Comparison of ENCODE assay signal across 16 cellular contexts in genomic region chr5:31273161-31273560, GRCh38.
DNase-seq lines count a peak whose midpoint lies in the region; ATAC-seq, FAIRE-seq and TF ChIP-seq lines count a peak whose summit lies in the region.
"Had no signal": no experiment of that assay in that cellular context is flagged by ENCODE, and none has a peak within 500 bp of the region (broad histone marks: within the 10 kb centered on the region; RNA-seq: fewer than 3 reads in every experiment).

No MANE protein-coding gene starts in this region.

- DNase-seq in left ventricle myocardium inferior (no peak), left cardiac atrium (no peak), RPMI7951 (ENCODE audit: low read depth) (peak; percentile 8), fibroblast of the aortic adventitia (ENCODE audit: low read depth) (peak; percentile 54), thoracic aorta (ENCODE audit: low spot score) (no peak), pancreas (no peak), cerebellum (ENCODE audit: low spot score) (no peak), mammary epithelial cell (no peak)
- DNase-seq: COR-L47, GF-D8, NCI-H187 treated with DMSO at 0.1 percent for 48 hours, NCI-H510A, NCI-H774 had no signal

- no peaks in the 10 kb centered on the region for H3K79me2 ChIP-seq in mammary epithelial cell (ENCODE audit: insufficient read depth, low read length)

- no peak for ATAC-seq in left cardiac atrium
- ATAC-seq in thoracic aorta (ENCODE audit: insufficient number of reproducible peaks, low FRiP score, low read depth), result no peak
- no peak for ATAC-seq in pancreas

- H3K27me3 ChIP-seq in left ventricle myocardium inferior (ENCODE audit: low read depth) (peaks cover 18% of the 10 kb centered on the region), thoracic aorta (replicated peaks; ENCODE audit: insufficient read depth) (no peaks in the 10 kb centered on the region), pancreas (no peaks in the 10 kb centered on the region), mammary epithelial cell (ENCODE audit: insufficient read depth, low read length) (no peaks in the 10 kb centered on the region)

- 55 to 62% methylated on average over 10 of the region's 10 CpGs for WGBS in pancreas, 2 donors
- 64% methylated on average over 10 of the region's 10 CpGs for WGBS in mammary epithelial cell (ENCODE audit: low coverage, missing lambda C conversion rate)

- no peak for TF ChIP-seq CTCF in left ventricle myocardium inferior (IDR thresholded peaks at IDR 0.05; ENCODE audit: borderline replicate concordance)
- TF ChIP-seq CTCF in fibroblast of the aortic adventitia (IDR thresholded peaks at IDR 0.05; ENCODE audit: insufficient read depth, low read length), result no peak
- no peak for TF ChIP-seq CTCF in thoracic aorta (IDR thresholded peaks at IDR 0.05)
- no peak for TF ChIP-seq CTCF in pancreas (IDR thresholded peaks at IDR 0.05)
- TF ChIP-seq CTCF in mammary epithelial cell (conservative IDR thresholded peaks at IDR 0.05 in 1 of 2, IDR thresholded peaks at IDR 0.05 in 1 of 2; ENCODE audit: extremely low read depth in 1 of 2, insufficient read depth in 1 of 2, low read depth in 1 of 2, low read length in 2 of 2), result no peak

- H3K4me3 ChIP-seq in left ventricle myocardium inferior, result peak overlapping the region; percentile 48
- H3K4me3 ChIP-seq in fibroblast of the aortic adventitia (ENCODE audit: low read depth, low read length), result no peak overlapping the region
- H3K4me3 ChIP-seq in thoracic aorta, result peak overlapping the region; percentile 53
- H3K4me3 ChIP-seq in pancreas, result no peak overlapping the region
- H3K4me3 ChIP-seq in mammary epithelial cell (replicated peaks in 1 of 3; ENCODE audit: insufficient read depth in 1 of 3, low read depth in 2 of 3, low read length in 3 of 3), result no peak overlapping the region

- CTCF ChIA-PET in mammary epithelial cell (lab: Charles Lee; ENCODE audit: low non-redundant PET), result no interaction called here

- in situ Hi-C loops in mammary epithelial cell (cut with MboI; ENCODE audit: low sequenced_read_pairs in 2 of 2), result no loop called here

- no peaks in the 10 kb centered on the region for H4K20me1 ChIP-seq in mammary epithelial cell (ENCODE audit: insufficient read depth, low read length)

- dilution Hi-C loops in mammary epithelial cell (cut with HindIII; ENCODE audit: low sequenced_read_pairs), result no loop called here

- H3K27ac ChIP-seq in left ventricle myocardium inferior (replicated peaks), result peak overlapping the region; percentile 49
- H3K27ac ChIP-seq in thoracic aorta, result no peak overlapping the region
- H3K27ac ChIP-seq in pancreas, result no peak overlapping the region
- H3K27ac ChIP-seq in mammary epithelial cell (ENCODE audit: insufficient read depth, low read depth, low read length), result no peak overlapping the region
- H3K27ac ChIP-seq: C4-2B had no signal

- H3K4me1 ChIP-seq in left ventricle myocardium inferior (peaks cover 8% of the 10 kb centered on the region), thoracic aorta (ENCODE audit: control insufficient read depth in 1 of 2, low read depth in 2 of 2) (no peaks in the 10 kb centered on the region), pancreas (no peaks in the 10 kb centered on the region), mammary epithelial cell (ENCODE audit: insufficient read depth, low read length) (no peaks in the 10 kb centered on the region)

- H3K4me2 ChIP-seq in mammary epithelial cell (ENCODE audit: insufficient read depth, low read depth, low read length), result no peak overlapping the region

- H3K9ac ChIP-seq in mammary epithelial cell (ENCODE audit: insufficient read depth, low read length), result no peak overlapping the region

- BruUV-seq in mammary epithelial cell (replicated peaks; lab: Mats Ljungman, UMichigan), result no TSS peak

- FAIRE-seq in pancreas (lab: Jason Lieb, UNC), result no peak
- FAIRE-seq: GM12891, H54 had no signal

- no peak overlapping the region for H2AFZ ChIP-seq in mammary epithelial cell (ENCODE audit: low read depth, low read length)

- H3K9me3 ChIP-seq in left ventricle myocardium inferior (replicated peaks), result peaks cover 3% of the 10 kb centered on the region
- no peaks in the 10 kb centered on the region for H3K9me3 ChIP-seq in thoracic aorta
- no peaks in the 10 kb centered on the region for H3K9me3 ChIP-seq in pancreas
- no peaks in the 10 kb centered on the region for H3K9me3 ChIP-seq in mammary epithelial cell (replicated peaks; ENCODE audit: insufficient read depth, low read length)

- H3K36me3 ChIP-seq in left ventricle myocardium inferior, result no peaks in the 10 kb centered on the region
- H3K36me3 ChIP-seq in thoracic aorta, result no peaks in the 10 kb centered on the region
- no peaks in the 10 kb centered on the region for H3K36me3 ChIP-seq in pancreas
- no peaks in the 10 kb centered on the region for H3K36me3 ChIP-seq in mammary epithelial cell (ENCODE audit: insufficient read depth, low read length)

- intact Hi-C loops in left ventricle myocardium inferior (cut with micrococcal nuclease), result no loop called here
- intact Hi-C loops in left cardiac atrium (cut with DNase I), result no loop called here
- intact Hi-C loops in pancreas (cut with DNase I), result no loop called here
- intact Hi-C loops in mammary epithelial cell (cut with micrococcal nuclease), result no loop called here

Comparison
In these comparisons a context has a peak if more than half of its experiments do, and no peak if none do; other contexts are left out.
1. DNase-seq: peak in RPMI7951 (single experiment) and fibroblast of the aortic adventitia (single experiment); none in left ventricle myocardium inferior (single experiment), left cardiac atrium (single experiment), thoracic aorta (single experiment), pancreas (0 of 6), cerebellum (single experiment) and mammary epithelial cell (single experiment).
2. H3K4me3 ChIP-seq: peak in left ventricle myocardium inferior (single experiment) and thoracic aorta (single experiment); none in fibroblast of the aortic adventitia (single experiment), pancreas (0 of 4) and mammary epithelial cell (0 of 3).